In the genomic region with DNA sequence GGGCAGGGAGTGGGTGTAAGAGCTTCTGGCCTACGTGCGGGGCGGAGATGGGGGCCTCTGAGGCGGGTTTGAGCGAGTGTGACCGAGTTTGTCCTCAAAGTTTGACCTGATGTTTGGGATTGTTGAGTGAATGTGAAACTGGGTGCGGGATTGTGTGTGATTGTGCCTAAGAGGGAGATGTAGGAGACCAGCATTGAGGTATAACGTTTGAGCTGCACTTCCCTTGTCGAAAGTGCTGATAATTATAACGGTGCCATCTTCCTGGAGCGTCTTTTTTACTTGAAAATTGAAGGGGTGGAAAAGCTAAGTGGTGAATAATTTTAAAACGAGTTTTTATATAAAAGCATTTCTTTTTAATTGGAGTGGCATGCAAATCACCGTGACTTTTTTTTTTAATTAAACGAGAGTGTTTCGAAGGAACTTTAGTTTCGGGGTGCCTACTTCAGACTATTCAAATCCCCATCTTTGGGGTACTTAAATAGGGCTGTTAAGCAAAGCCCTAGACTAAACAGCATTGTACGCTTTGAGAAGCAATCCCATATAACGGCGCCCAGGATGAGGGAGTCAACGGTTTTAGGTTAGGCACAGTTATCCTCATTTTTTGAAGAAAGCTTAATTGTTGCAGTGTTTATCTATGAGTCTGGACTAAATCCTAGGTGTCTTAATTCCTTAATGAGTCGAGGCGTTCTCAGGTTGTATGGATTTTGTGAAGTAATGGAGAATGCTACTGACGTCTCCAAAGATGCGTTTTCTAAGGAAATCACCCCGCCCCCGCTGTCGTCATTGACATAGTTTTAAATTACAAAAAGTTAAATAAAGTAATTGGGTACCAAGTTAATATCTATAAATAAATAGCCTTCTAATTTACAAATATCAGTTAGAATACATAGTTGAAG, we compare ENCODE assay signal across 2 cellular contexts.
TF ChIP-seq lines count a peak whose summit lies in the region.

No MANE protein-coding gene starts in this region.

TF ChIP-seq in K562, 482 proteins besides CTCF, POLR2A, EP300 and RAD21 (continued from another document and continues in another):
- TF ChIP-seq, protein P1, sequence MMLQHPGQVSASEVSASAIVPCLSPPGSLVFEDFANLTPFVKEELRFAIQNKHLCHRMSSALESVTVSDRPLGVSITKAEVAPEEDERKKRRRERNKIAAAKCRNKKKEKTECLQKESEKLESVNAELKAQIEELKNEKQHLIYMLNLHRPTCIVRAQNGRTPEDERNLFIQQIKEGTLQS (IDR thresholded peaks at IDR 0.05), result no peak
- TF ChIP-seq, protein P1 (CRISPR knock-in tag; conservative IDR thresholded peaks at IDR 0.05), result no peak
- TF ChIP-seq ZNF668 (CRISPR knock-in tag; IDR thresholded peaks at IDR 0.05) (no peak), TGIF2 (CRISPR knock-in tag; IDR thresholded peaks at IDR 0.05) (no peak), KDM4B (IDR thresholded peaks at IDR 0.05; ENCODE audit: borderline replicate concordance in 2 of 2, low read depth in 1 of 2) (no peak), NONO (IDR thresholded peaks at IDR 0.05; ENCODE audit: low read depth in 2 of 2, low read length in 1 of 2) (no peak), RBM39 (optimal IDR thresholded peaks at IDR 0.05; ENCODE audit: low read depth, low read length) (no peak), PHB2 (IDR thresholded peaks at IDR 0.05; ENCODE audit: low read depth) (no peak), HDAC1 (IDR thresholded peaks at IDR 0.05) (no peak), HEY1 (CRISPR knock-in tag; IDR thresholded peaks at IDR 0.05; ENCODE audit: borderline replicate concordance) (no peak), SMARCA4 (IDR thresholded peaks at IDR 0.05) (peak; percentile 34; the same call in 1 of the 2 replicates), YY1 (IDR thresholded peaks at IDR 0.05; ENCODE audit: borderline replicate concordance in 1 of 3, control insufficient read depth in 1 of 3, extremely low read depth in 1 of 3, insufficient read depth in 3 of 3, insufficient read length in 1 of 3, insufficient replicate concordance in 2 of 3, low read depth in 1 of 3, low read length in 2 of 3) (no peak), NR2F6 (CRISPR knock-in tag; IDR thresholded peaks at IDR 0.05) (no peak), ILF3 (IDR thresholded peaks at IDR 0.05; ENCODE audit: borderline replicate concordance) (no peak), ZNF445 (CRISPR knock-in tag; IDR thresholded peaks at IDR 0.05; ENCODE audit: low read depth) (no peak), TARDBP (IDR thresholded peaks at IDR 0.05) (0 out of 2 replicates have a peak, but pooled peaks have one; percentile 48), ZNF184 (CRISPR knock-in tag; IDR thresholded peaks at IDR 0.05) (no peak), MTA1 (IDR thresholded peaks at IDR 0.05; ENCODE audit: borderline replicate concordance) (no peak), POLR2G (IDR thresholded peaks at IDR 0.05; ENCODE audit: low read depth, low read length) (no peak), SLC30A9 (CRISPR knock-in tag; IDR thresholded peaks at IDR 0.05) (no peak), ZNF431 (CRISPR knock-in tag; IDR thresholded peaks at IDR 0.05) (no peak), ELF4 (CRISPR knock-in tag; IDR thresholded peaks at IDR 0.05) (peak; percentile 82)
- TF ChIP-seq, protein P2, sequence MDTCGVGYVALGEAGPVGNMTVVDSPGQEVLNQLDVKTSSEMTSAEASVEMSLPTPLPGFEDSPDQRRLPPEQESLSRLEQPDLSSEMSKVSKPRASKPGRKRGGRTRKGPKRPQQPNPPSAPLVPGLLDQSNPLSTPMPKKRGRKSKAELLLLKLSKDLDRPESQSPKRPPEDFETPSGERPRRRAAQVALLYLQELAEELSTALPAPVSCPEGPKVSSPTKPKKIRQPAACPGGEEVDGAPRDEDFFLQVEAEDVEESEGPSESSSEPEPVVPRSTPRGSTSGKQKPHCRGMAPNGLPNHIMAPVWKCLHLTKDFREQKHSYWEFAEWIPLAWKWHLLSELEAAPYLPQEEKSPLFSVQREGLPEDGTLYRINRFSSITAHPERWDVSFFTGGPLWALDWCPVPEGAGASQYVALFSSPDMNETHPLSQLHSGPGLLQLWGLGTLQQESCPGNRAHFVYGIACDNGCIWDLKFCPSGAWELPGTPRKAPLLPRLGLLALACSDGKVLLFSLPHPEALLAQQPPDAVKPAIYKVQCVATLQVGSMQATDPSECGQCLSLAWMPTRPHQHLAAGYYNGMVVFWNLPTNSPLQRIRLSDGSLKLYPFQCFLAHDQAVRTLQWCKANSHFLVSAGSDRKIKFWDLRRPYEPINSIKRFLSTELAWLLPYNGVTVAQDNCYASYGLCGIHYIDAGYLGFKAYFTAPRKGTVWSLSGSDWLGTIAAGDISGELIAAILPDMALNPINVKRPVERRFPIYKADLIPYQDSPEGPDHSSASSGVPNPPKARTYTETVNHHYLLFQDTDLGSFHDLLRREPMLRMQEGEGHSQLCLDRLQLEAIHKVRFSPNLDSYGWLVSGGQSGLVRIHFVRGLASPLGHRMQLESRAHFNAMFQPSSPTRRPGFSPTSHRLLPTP (IDR thresholded peaks at IDR 0.05; ENCODE audit: borderline replicate concordance, extremely low read depth, insufficient read length), result no peak
- TF ChIP-seq, protein P3, sequence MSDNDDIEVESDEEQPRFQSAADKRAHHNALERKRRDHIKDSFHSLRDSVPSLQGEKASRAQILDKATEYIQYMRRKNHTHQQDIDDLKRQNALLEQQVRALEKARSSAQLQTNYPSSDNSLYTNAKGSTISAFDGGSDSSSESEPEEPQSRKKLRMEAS (CRISPR knock-in tag; IDR thresholded peaks at IDR 0.05), result no peak
- TF ChIP-seq, protein P4, sequence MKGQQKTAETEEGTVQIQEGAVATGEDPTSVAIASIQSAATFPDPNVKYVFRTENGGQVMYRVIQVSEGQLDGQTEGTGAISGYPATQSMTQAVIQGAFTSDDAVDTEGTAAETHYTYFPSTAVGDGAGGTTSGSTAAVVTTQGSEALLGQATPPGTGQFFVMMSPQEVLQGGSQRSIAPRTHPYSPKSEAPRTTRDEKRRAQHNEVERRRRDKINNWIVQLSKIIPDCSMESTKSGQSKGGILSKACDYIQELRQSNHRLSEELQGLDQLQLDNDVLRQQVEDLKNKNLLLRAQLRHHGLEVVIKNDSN (CRISPR knock-in tag; IDR thresholded peaks at IDR 0.05), result no peak
- TF ChIP-seq, protein P5, sequence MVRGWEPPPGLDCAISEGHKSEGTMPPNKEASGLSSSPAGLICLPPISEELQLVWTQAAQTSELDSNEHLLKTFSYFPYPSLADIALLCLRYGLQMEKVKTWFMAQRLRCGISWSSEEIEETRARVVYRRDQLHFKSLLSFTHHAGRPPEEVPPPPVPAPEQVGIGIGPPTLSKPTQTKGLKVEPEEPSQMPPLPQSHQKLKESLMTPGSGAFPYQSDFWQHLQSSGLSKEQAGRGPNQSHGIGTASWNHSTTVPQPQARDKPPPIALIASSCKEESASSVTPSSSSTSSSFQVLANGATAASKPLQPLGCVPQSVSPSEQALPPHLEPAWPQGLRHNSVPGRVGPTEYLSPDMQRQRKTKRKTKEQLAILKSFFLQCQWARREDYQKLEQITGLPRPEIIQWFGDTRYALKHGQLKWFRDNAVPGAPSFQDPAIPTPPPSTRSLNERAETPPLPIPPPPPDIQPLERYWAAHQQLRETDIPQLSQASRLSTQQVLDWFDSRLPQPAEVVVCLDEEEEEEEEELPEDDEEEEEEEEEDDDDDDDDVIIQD (CRISPR knock-in tag; IDR thresholded peaks at IDR 0.05), result no peak

TF ChIP-seq in HepG2, 621 proteins besides CTCF, POLR2A, EP300 and RAD21 (continued from another document and continues in another):
- TF ChIP-seq DNMT3B (CRISPR knock-in tag; conservative IDR thresholded peaks at IDR 0.05), result peak; percentile 5; the same call in 1 of the 2 replicates
- TF ChIP-seq, protein P6, sequence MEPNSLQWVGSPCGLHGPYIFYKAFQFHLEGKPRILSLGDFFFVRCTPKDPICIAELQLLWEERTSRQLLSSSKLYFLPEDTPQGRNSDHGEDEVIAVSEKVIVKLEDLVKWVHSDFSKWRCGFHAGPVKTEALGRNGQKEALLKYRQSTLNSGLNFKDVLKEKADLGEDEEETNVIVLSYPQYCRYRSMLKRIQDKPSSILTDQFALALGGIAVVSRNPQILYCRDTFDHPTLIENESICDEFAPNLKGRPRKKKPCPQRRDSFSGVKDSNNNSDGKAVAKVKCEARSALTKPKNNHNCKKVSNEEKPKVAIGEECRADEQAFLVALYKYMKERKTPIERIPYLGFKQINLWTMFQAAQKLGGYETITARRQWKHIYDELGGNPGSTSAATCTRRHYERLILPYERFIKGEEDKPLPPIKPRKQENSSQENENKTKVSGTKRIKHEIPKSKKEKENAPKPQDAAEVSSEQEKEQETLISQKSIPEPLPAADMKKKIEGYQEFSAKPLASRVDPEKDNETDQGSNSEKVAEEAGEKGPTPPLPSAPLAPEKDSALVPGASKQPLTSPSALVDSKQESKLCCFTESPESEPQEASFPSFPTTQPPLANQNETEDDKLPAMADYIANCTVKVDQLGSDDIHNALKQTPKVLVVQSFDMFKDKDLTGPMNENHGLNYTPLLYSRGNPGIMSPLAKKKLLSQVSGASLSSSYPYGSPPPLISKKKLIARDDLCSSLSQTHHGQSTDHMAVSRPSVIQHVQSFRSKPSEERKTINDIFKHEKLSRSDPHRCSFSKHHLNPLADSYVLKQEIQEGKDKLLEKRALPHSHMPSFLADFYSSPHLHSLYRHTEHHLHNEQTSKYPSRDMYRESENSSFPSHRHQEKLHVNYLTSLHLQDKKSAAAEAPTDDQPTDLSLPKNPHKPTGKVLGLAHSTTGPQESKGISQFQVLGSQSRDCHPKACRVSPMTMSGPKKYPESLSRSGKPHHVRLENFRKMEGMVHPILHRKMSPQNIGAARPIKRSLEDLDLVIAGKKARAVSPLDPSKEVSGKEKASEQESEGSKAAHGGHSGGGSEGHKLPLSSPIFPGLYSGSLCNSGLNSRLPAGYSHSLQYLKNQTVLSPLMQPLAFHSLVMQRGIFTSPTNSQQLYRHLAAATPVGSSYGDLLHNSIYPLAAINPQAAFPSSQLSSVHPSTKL (CRISPR knock-in tag; IDR thresholded peaks at IDR 0.05), result 0 out of 2 replicates have a peak, but pooled peaks have one; percentile 7
- no peak for TF ChIP-seq ZNF678 (CRISPR knock-in tag; IDR thresholded peaks at IDR 0.05)
- no peak for TF ChIP-seq HDAC6 (IDR thresholded peaks at IDR 0.05; ENCODE audit: low read depth, low read length)
- TF ChIP-seq, protein P7, sequence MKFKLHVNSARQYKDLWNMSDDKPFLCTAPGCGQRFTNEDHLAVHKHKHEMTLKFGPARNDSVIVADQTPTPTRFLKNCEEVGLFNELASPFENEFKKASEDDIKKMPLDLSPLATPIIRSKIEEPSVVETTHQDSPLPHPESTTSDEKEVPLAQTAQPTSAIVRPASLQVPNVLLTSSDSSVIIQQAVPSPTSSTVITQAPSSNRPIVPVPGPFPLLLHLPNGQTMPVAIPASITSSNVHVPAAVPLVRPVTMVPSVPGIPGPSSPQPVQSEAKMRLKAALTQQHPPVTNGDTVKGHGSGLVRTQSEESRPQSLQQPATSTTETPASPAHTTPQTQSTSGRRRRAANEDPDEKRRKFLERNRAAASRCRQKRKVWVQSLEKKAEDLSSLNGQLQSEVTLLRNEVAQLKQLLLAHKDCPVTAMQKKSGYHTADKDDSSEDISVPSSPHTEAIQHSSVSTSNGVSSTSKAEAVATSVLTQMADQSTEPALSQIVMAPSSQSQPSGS (CRISPR knock-in tag; IDR thresholded peaks at IDR 0.05), result no peak
- no peak for TF ChIP-seq KLF13 (CRISPR knock-in tag; IDR thresholded peaks at IDR 0.05)
- no peak for TF ChIP-seq ZNF792 (CRISPR knock-in tag; IDR thresholded peaks at IDR 0.05)
- TF ChIP-seq DPF2 (CRISPR knock-in tag; IDR thresholded peaks at IDR 0.05; ENCODE audit: borderline replicate concordance, low read depth), result no peak
- TF ChIP-seq ZNF615 (CRISPR knock-in tag; IDR thresholded peaks at IDR 0.05; ENCODE audit: borderline replicate concordance), result no peak
- TF ChIP-seq U2AF1 (optimal IDR thresholded peaks at IDR 0.05; ENCODE audit: low read depth, low read length), result no peak
- TF ChIP-seq ZNF136 (CRISPR knock-in tag; IDR thresholded peaks at IDR 0.05; ENCODE audit: low read depth), result 0 out of 2 replicates have a peak, but pooled peaks have one; percentile 5
- TF ChIP-seq TBL1XR1 (IDR thresholded peaks at IDR 0.05; ENCODE audit: borderline replicate concordance, low read length, partially characterized antibody), result no peak
- no peak for TF ChIP-seq ZNF124 (CRISPR knock-in tag; IDR thresholded peaks at IDR 0.05)
- TF ChIP-seq ZNF782 (CRISPR knock-in tag; IDR thresholded peaks at IDR 0.05; ENCODE audit: borderline replicate concordance), result no peak
- no peak for TF ChIP-seq ZNF354B (CRISPR knock-in tag; IDR thresholded peaks at IDR 0.05)
- TF ChIP-seq, protein P8, sequence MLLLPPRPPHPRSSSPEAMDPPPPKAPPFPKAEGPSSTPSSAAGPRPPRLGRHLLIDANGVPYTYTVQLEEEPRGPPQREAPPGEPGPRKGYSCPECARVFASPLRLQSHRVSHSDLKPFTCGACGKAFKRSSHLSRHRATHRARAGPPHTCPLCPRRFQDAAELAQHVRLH (CRISPR knock-in tag; IDR thresholded peaks at IDR 0.05; ENCODE audit: borderline replicate concordance, low read depth), result no peak
- TF ChIP-seq ZNF781 (CRISPR knock-in tag; IDR thresholded peaks at IDR 0.05; ENCODE audit: borderline replicate concordance, not compliant biosample characterization), result no peak
- TF ChIP-seq, protein P9, sequence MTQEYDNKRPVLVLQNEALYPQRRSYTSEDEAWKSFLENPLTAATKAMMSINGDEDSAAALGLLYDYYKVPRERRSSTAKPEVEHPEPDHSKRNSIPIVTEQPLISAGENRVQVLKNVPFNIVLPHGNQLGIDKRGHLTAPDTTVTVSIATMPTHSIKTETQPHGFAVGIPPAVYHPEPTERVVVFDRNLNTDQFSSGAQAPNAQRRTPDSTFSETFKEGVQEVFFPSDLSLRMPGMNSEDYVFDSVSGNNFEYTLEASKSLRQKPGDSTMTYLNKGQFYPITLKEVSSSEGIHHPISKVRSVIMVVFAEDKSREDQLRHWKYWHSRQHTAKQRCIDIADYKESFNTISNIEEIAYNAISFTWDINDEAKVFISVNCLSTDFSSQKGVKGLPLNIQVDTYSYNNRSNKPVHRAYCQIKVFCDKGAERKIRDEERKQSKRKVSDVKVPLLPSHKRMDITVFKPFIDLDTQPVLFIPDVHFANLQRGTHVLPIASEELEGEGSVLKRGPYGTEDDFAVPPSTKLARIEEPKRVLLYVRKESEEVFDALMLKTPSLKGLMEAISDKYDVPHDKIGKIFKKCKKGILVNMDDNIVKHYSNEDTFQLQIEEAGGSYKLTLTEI (CRISPR knock-in tag; conservative IDR thresholded peaks at IDR 0.05), result no peak
- 0 out of 2 replicates have a peak, but pooled peaks have one; percentile 71 for TF ChIP-seq AKAP8 (CRISPR knock-in tag; IDR thresholded peaks at IDR 0.05)
- TF ChIP-seq, protein P10, sequence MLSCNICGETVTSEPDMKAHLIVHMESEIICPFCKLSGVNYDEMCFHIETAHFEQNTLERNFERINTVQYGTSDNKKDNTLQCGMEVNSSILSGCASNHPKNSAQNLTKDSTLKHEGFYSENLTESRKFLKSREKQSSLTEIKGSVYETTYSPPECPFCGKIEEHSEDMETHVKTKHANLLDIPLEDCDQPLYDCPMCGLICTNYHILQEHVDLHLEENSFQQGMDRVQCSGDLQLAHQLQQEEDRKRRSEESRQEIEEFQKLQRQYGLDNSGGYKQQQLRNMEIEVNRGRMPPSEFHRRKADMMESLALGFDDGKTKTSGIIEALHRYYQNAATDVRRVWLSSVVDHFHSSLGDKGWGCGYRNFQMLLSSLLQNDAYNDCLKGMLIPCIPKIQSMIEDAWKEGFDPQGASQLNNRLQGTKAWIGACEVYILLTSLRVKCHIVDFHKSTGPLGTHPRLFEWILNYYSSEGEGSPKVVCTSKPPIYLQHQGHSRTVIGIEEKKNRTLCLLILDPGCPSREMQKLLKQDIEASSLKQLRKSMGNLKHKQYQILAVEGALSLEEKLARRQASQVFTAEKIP (CRISPR knock-in tag; IDR thresholded peaks at IDR 0.05; ENCODE audit: borderline replicate concordance), result no peak
- TF ChIP-seq NRL (CRISPR knock-in tag; IDR thresholded peaks at IDR 0.05; ENCODE audit: borderline replicate concordance), result no peak
- no peak for TF ChIP-seq SMAD3 (CRISPR knock-in tag; IDR thresholded peaks at IDR 0.05)
- no peak for TF ChIP-seq JUND (CRISPR knock-in tag; IDR thresholded peaks at IDR 0.05)
- no peak for TF ChIP-seq IRF2 (CRISPR knock-in tag; IDR thresholded peaks at IDR 0.05)
- peak; percentile 4; the same call in 1 of the 2 replicates for TF ChIP-seq ZNF605 (CRISPR knock-in tag; IDR thresholded peaks at IDR 0.05)
